24 cellular contexts compared by ENCODE assay signal in genomic region chr12:43362910-43363694, GRCh38.
DNase-seq lines count a peak whose midpoint lies in the region; ATAC-seq, FAIRE-seq and TF ChIP-seq lines count a peak whose summit lies in the region.
"Had no signal": no experiment of that assay in that cellular context is flagged by ENCODE, and none has a peak within 500 bp of the region (broad histone marks: within the 10 kb centered on the region; RNA-seq: fewer than 3 reads in every experiment).

No MANE protein-coding gene starts in this region.

- H3K23ac ChIP-seq in H9 (ENCODE audit: insufficient read length, low read depth, low read length): no peak overlapping the region

- TF ChIP-seq RAD21 in A549 (conservative IDR thresholded peaks at IDR 0.05 in 1 of 2, IDR thresholded peaks at IDR 0.05 in 1 of 2): no peak

- H2BK120ac ChIP-seq in H9 (ENCODE audit: low read depth, low read length, poor library complexity, severe bottlenecking): no peak overlapping the region

- H3K27ac Mint-ChIP-seq in H9: peak overlapping the region in 2 of 3 experiments; percentile 22 to 79; a peak in 4 of 7 replicates
- no peak overlapping the region for H3K27ac Mint-ChIP-seq in CD8-positive, alpha-beta T cell
- H3K27ac Mint-ChIP-seq: memory B cell; naive thymus-derived CD4-positive, alpha-beta T cell had no signal

- no peaks in the 10 kb centered on the region for H3K79me1 ChIP-seq in H9 (ENCODE audit: insufficient read depth, low read depth, low read length, poor library complexity, severe bottlenecking)

- no peaks in the 10 kb centered on the region for H3K9me3 ChIP-seq in A549
- no peaks in the 10 kb centered on the region for H3K9me3 ChIP-seq in H9 (ENCODE audit: control insufficient read depth, low read depth, low read length)
- H3K9me3 ChIP-seq in CD8-positive, alpha-beta T cell (ENCODE audit: low read length): no peaks in the 10 kb centered on the region
- no peaks in the 10 kb centered on the region for H3K9me3 ChIP-seq in MG63
- H3K9me3 ChIP-seq: pancreas, sigmoid colon, testis had no signal

- no peaks in the 10 kb centered on the region for H3K23me2 ChIP-seq in H9 (ENCODE audit: insufficient read length, low read depth, low read length, poor library complexity, severe bottlenecking)

- no peak overlapping the region for H2BK15ac ChIP-seq in H9 (ENCODE audit: low read depth, low read length)

- no peak for ATAC-seq in A549
- no peak for ATAC-seq in GM18907 (IDR thresholded peaks at IDR 0.05; ENCODE audit: unreplicated experiment)
- no peak for ATAC-seq in CD8-positive, alpha-beta T cell
- ATAC-seq: naive thymus-derived CD4-positive, alpha-beta T cell; pancreas had no signal

- CTCF ChIA-PET in A549 (lab: Yijun Ruan, JAX): interaction anchor here (1.0 kb wide), 1 partner anchor 26 kb away, joined by 3 read pairs; no protein-coding TSS in a partner anchor
- CTCF ChIA-PET in CD8-positive, alpha-beta T cell (lab: Charles Lee): no interaction called here

- no peak for TF ChIP-seq POLR2A in A549 (IDR thresholded peaks at IDR 0.05; ENCODE audit: low read length)

- no peaks in the 10 kb centered on the region for H3K27me3 Mint-ChIP-seq in H9 (ENCODE audit: low read depth)
- H3K27me3 Mint-ChIP-seq in CD8-positive, alpha-beta T cell (ENCODE audit: low read depth): no peaks in the 10 kb centered on the region

- H4K5ac ChIP-seq in H9 (ENCODE audit: insufficient read length, low read depth, low read length): no peak overlapping the region

- no peak overlapping the region for H3K18ac ChIP-seq in H9 (ENCODE audit: insufficient read length, low read depth, low read length)

- H3K56ac ChIP-seq in H9 (ENCODE audit: insufficient read length, low read depth, low read length): no peak overlapping the region

- H3K27ac ChIP-seq in A549 (no peak overlapping the region), H9 (ENCODE audit: insufficient read length, low read depth, low read length) (no peak overlapping the region)
- H3K27ac ChIP-seq in CD8-positive, alpha-beta T cell (ENCODE audit: low read depth, low read length): no peak overlapping the region
- H3K27ac ChIP-seq: epithelial cell of prostate, pancreas, sigmoid colon, testis had no signal

- no peak for FAIRE-seq in A549 (lab: Jason Lieb, UNC)
- FAIRE-seq: GM19239, HTR-8/SVneo, pancreas had no signal

- no peak overlapping the region for H2AK5ac ChIP-seq in H9 (ENCODE audit: insufficient read length, low read length)

- H3K4me1 ChIP-seq in A549 (no peaks in the 10 kb centered on the region), H9 (ENCODE audit: insufficient read depth, low read length) (no peaks in the 10 kb centered on the region)
- H3K4me1 ChIP-seq in CD8-positive, alpha-beta T cell (ENCODE audit: insufficient read depth, low read length): no peaks in the 10 kb centered on the region
- H3K4me1 ChIP-seq: pancreas, sigmoid colon, testis had no signal

- no peak overlapping the region for H3K4me3 Mint-ChIP-seq in H9
- no peak overlapping the region for H3K4me3 Mint-ChIP-seq in CD8-positive, alpha-beta T cell
- H3K4me3 Mint-ChIP-seq: memory B cell; naive thymus-derived CD4-positive, alpha-beta T cell had no signal

- TF ChIP-seq CTCF in A549 (IDR thresholded peaks at IDR 0.05): no peak
- TF ChIP-seq CTCF in H9 (conservative IDR thresholded peaks at IDR 0.05): no peak
- TF ChIP-seq CTCF in CD8-positive, alpha-beta T cell (IDR thresholded peaks at IDR 0.05): no peak

- H3K79me2 ChIP-seq in H9 (ENCODE audit: insufficient read depth, low read length): no peaks in the 10 kb centered on the region

- H3K27me3 ChIP-seq in H9 (ENCODE audit: insufficient read depth, low read length) (no peaks in the 10 kb centered on the region; the same call in 1 of the 2 replicates), MG63 (no peaks in the 10 kb centered on the region)
- H3K27me3 ChIP-seq in CD8-positive, alpha-beta T cell (ENCODE audit: insufficient read depth, low read length): no peaks in the 10 kb centered on the region
- H3K27me3 ChIP-seq: pancreas, sigmoid colon, testis had no signal

- no peak overlapping the region for H2BK12ac ChIP-seq in H9 (ENCODE audit: insufficient read length, low read depth, low read length)

- H3K9me3 Mint-ChIP-seq in H9: peaks cover 0 to 3% of the 10 kb centered on the region in 2 experiments; a peak in 1 of 5 replicates
- H3K9me3 Mint-ChIP-seq in CD8-positive, alpha-beta T cell: no peaks in the 10 kb centered on the region

- H3K4me2 ChIP-seq in A549: no peak overlapping the region
- H3K4me2 ChIP-seq in H9 (ENCODE audit: insufficient read depth, insufficient read length, low read length): no peak overlapping the region

- 11% methylated on average over 2 of the region's 2 CpGs for WGBS in A549 (ENCODE audit: missing lambda C conversion rate)
- no CpG with 5 or more reads among the region's 2 CpGs for WGBS in H9 (ENCODE audit: extremely low coverage, insufficient read length, low lambda C conversion rate)

- no peak overlapping the region for H2AFZ ChIP-seq in H9 (ENCODE audit: low read length)

- H3K9ac ChIP-seq in H9 (ENCODE audit: extremely low read depth, insufficient read length, low read length): no peak overlapping the region

- H3K4me3 ChIP-seq in A549 (no peak overlapping the region), MG63 (no peak overlapping the region)
- no peak overlapping the region for H3K4me3 ChIP-seq in CD8-positive, alpha-beta T cell (ENCODE audit: low read depth, low read length)
- H3K4me3 ChIP-seq: pancreas, sigmoid colon, testis had no signal

- H3T11ph ChIP-seq in H9 (ENCODE audit: low read length): no peak overlapping the region

- H3K4me1 Mint-ChIP-seq in H9: peaks cover 4 to 10% of the 10 kb centered on the region in 2 experiments
- no peaks in the 10 kb centered on the region for H3K4me1 Mint-ChIP-seq in CD8-positive, alpha-beta T cell (ENCODE audit: low read depth)
- H3K4me1 Mint-ChIP-seq: memory B cell; naive thymus-derived CD4-positive, alpha-beta T cell had no signal

- no peak overlapping the region for H2BK5ac ChIP-seq in H9 (ENCODE audit: insufficient read length, low read length)

- H4K91ac ChIP-seq in H9 (ENCODE audit: insufficient read length, low read depth, low read length): no peak overlapping the region

- no peak overlapping the region for H3K14ac ChIP-seq in H9 (ENCODE audit: insufficient read depth, low read length)

- no peak overlapping the region for H2BK20ac ChIP-seq in H9 (ENCODE audit: low read depth, low read length, poor library complexity, severe bottlenecking)

- intact Hi-C loops in CD8-positive, alpha-beta T cell (cut with DNase I, micrococcal nuclease): no loop called here

- H3K36me3 ChIP-seq in CD8-positive, alpha-beta T cell (ENCODE audit: insufficient read depth, low read length): no peaks in the 10 kb centered on the region
- H3K36me3 ChIP-seq in MG63: no peaks in the 10 kb centered on the region
- H3K36me3 ChIP-seq: pancreas, sigmoid colon had no signal

- peaks cover 3 to 10% (median 7%) of the 10 kb centered on the region in 3 experiments; a peak in 6 of 7 replicates for H3K36me3 Mint-ChIP-seq in H9 (ENCODE audit: insufficient read depth in 1 of 3, low read depth in 3 of 3)
- no peaks in the 10 kb centered on the region for H3K36me3 Mint-ChIP-seq in CD8-positive, alpha-beta T cell
- H3K36me3 Mint-ChIP-seq: memory B cell; naive thymus-derived CD4-positive, alpha-beta T cell had no signal

- H4K8ac ChIP-seq in H9 (replicated peaks; ENCODE audit: insufficient read length, low read depth, low read length): no peak overlapping the region

- no peaks in the 10 kb centered on the region for H4K20me1 ChIP-seq in H9 (ENCODE audit: control insufficient read depth, insufficient read depth, insufficient read length)

- DNase-seq in A549 (ENCODE audit: low read depth in 1 of 2, low spot score in 1 of 2) (no peak), H9 (no peak), SW480 (ENCODE audit: low spot score) (peak; percentile 27), kidney glomerular epithelial cell (lab: John Stamatoyannopoulos, UW) (peak; percentile 6), epidermal melanocyte (ENCODE audit: insufficient read length, low spot score) (no peak), MG63 (no peak)
- DNase-seq in CD8-positive, alpha-beta T cell: no peak
- DNase-seq: activated effector memory CD4-positive, alpha-beta T cell treated with anti-CD3 and anti-CD28 coated beads, Interleukin-2, amount 50 U/mL, for 16 hours; C1 segment of cervical spinal cord; foreskin fibroblast; hypothalamus; islet precursor cell; NCI-H1417; NCI-H526; pancreas; SHP77; sigmoid colon; testis had no signal

- POLR2A ChIA-PET in A549 (lab: Yijun Ruan, JAX): no interaction called here
- POLR2A ChIA-PET in CD8-positive, alpha-beta T cell (lab: Charles Lee): no interaction called here

- H3K4ac ChIP-seq in H9 (ENCODE audit: low read depth, low read length): no peak overlapping the region

- no peak for TF ChIP-seq EP300 in A549 (IDR thresholded peaks at IDR 0.05)

TF ChIP-seq in A549, 52 proteins besides CTCF, POLR2A, EP300 and RAD21:
- TF ChIP-seq HOXB5 (CRISPR knock-in tag; IDR thresholded peaks at IDR 0.05) (no peak), HES2 (IDR thresholded peaks at IDR 0.05) (no peak), PHF8 (IDR thresholded peaks at IDR 0.05; ENCODE audit: borderline replicate concordance, low read depth) (no peak), USF2 (IDR thresholded peaks at IDR 0.05) (no peak), HEYL (CRISPR knock-in tag; IDR thresholded peaks at IDR 0.05) (no peak), NFE2L2 (conservative IDR thresholded peaks at IDR 0.05; ENCODE audit: low read length) (0 out of 2 replicates have a peak, but pooled peaks have one; percentile 34), MAFK (IDR thresholded peaks at IDR 0.05; ENCODE audit: partially characterized antibody) (peak; percentile 33), HOXA7 (CRISPR knock-in tag; IDR thresholded peaks at IDR 0.05) (no peak)

Comparison
In these comparisons a context has a peak if more than half of its experiments do, and no peak if none do; other contexts are left out.
1. DNase-seq: peak in SW480 (single experiment) and kidney glomerular epithelial cell (single experiment); none in A549 (0 of 2), H9 (single experiment), epidermal melanocyte (single experiment), CD8-positive, alpha-beta T cell (0 of 7) and MG63 (single experiment).